In genomic region chr7:2814682-2815522, GRCh38 we compare ENCODE assay signal across 13 cellular contexts. TPM values are rescaled to one million over a fixed set of nuclear protein-coding genes. Genes with fewer than 3 reads are reported as not detected.
DNase-seq lines count a peak whose midpoint lies in the region; ATAC-seq and TF ChIP-seq lines count a peak whose summit lies in the region.
"Had no signal": no experiment of that assay in that cellular context is flagged by ENCODE, and none has a peak within 500 bp of the region (broad histone marks: within the 10 kb centered on the region; RNA-seq: fewer than 3 reads in every experiment).

No MANE protein-coding gene starts in this region.

- H4K8ac ChIP-seq in H9 (replicated peaks; ENCODE audit: insufficient read length, low read depth, low read length): no peak overlapping the region

- no peak overlapping the region for H3K56ac ChIP-seq in H9 (ENCODE audit: insufficient read length, low read depth, low read length)

- H3K27me3 Mint-ChIP-seq in H9 (ENCODE audit: low read depth): no peaks in the 10 kb centered on the region
- no peaks in the 10 kb centered on the region for H3K27me3 Mint-ChIP-seq in effector memory CD8-positive, alpha-beta T cell
- H3K27me3 Mint-ChIP-seq: B cell had no signal

- no peak overlapping the region for H4K5ac ChIP-seq in H9 (ENCODE audit: insufficient read length, low read depth, low read length)

- H2BK5ac ChIP-seq in H9 (ENCODE audit: insufficient read length, low read length): peak overlapping the region; percentile 31

- no peak overlapping the region for H3K4me3 ChIP-seq in brain microvascular endothelial cell (ENCODE audit: low read depth, low read length)
- no peak overlapping the region for H3K4me3 ChIP-seq in tibial artery
- H3K4me3 ChIP-seq: esophagus squamous epithelium had no signal

- peak overlapping the region; percentile 19 for H3K4me2 ChIP-seq in H9 (ENCODE audit: insufficient read depth, insufficient read length, low read length)

- no peaks in the 10 kb centered on the region; a peak in 1 of 5 replicates for H3K9me3 Mint-ChIP-seq in H9
- H3K9me3 Mint-ChIP-seq in effector memory CD8-positive, alpha-beta T cell: no peaks in the 10 kb centered on the region

- H3K18ac ChIP-seq in H9 (ENCODE audit: insufficient read length, low read depth, low read length): peak overlapping the region; percentile 89

- in situ Hi-C loops in brain microvascular endothelial cell (cut with HindIII; ENCODE audit: low pct_ligation_motif_present, low sequenced_read_pairs): no loop called here

- H3K4ac ChIP-seq in H9 (ENCODE audit: low read depth, low read length): no peak overlapping the region

- H3K4me1 ChIP-seq in H9 (ENCODE audit: insufficient read depth, low read length) (peaks cover 27% of the 10 kb centered on the region; the same call in 1 of the 2 replicates), tibial artery (peaks cover 0 to 57% (median 21%) of the 10 kb centered on the region in 4 donors)

- H3K23me2 ChIP-seq in H9 (ENCODE audit: insufficient read length, low read depth, low read length, poor library complexity, severe bottlenecking): no peaks in the 10 kb centered on the region

- H3K9me3 ChIP-seq in H9 (ENCODE audit: control insufficient read depth, low read depth, low read length): no peaks in the 10 kb centered on the region
- no peaks in the 10 kb centered on the region for H3K9me3 ChIP-seq in tibial artery
- H3K9me3 ChIP-seq: esophagus squamous epithelium, neutrophil had no signal

- WGBS in H9 (ENCODE audit: extremely low coverage, insufficient read length, low lambda C conversion rate): no CpG with 5 or more reads among the region's 30 CpGs

- peak overlapping the region; percentile 31 for H4K91ac ChIP-seq in H9 (ENCODE audit: insufficient read length, low read depth, low read length)

- peak overlapping the region; percentile 95 for H3K14ac ChIP-seq in H9 (ENCODE audit: insufficient read depth, low read length)

- H2AFZ ChIP-seq in H9 (ENCODE audit: low read length): no peak overlapping the region

- H3K36me3 Mint-ChIP-seq in H9 (ENCODE audit: insufficient read depth in 1 of 3, low read depth in 3 of 3): peaks cover 4 to 22% (median 20%) of the 10 kb centered on the region in 3 experiments
- peaks cover 12% of the 10 kb centered on the region for H3K36me3 Mint-ChIP-seq in effector memory CD8-positive, alpha-beta T cell (ENCODE audit: insufficient read depth)

- DNase-seq in H9 (peak; percentile 86), brain microvascular endothelial cell (peak; percentile 84), iPS-NIHi11 (ENCODE audit: low spot score) (peak; percentile 46), smooth muscle cell of the brain vasculature (ENCODE audit: low read depth, low spot score) (peak; percentile 80), germinal center (ENCODE audit: low spot score) (no peak), tibial artery (no peak)
- no peak for DNase-seq in effector memory CD8-positive, alpha-beta T cell
- DNase-seq: activated CD4-positive, alpha-beta T cell treated with anti-CD3 and anti-CD28 coated beads, Interleukin-2, amount 50 U/mL, for 1 hour; caudate nucleus; esophagus squamous epithelium had no signal

- H3K27ac Mint-ChIP-seq in H9: peak overlapping the region; percentile 29 to 96 (median 71)
- no peak overlapping the region for H3K27ac Mint-ChIP-seq in effector memory CD8-positive, alpha-beta T cell

- H3K27me3 ChIP-seq in H9 (ENCODE audit: insufficient read depth, low read length) (no peaks in the 10 kb centered on the region), brain microvascular endothelial cell (replicated peaks) (no peaks in the 10 kb centered on the region), tibial artery (no peaks in the 10 kb centered on the region)
- H3K27me3 ChIP-seq: esophagus squamous epithelium, neutrophil had no signal

- no peak overlapping the region for H3K23ac ChIP-seq in H9 (ENCODE audit: insufficient read length, low read depth, low read length)

- no peak overlapping the region for H3K9ac ChIP-seq in H9 (ENCODE audit: extremely low read depth, insufficient read length, low read length)

- H3K79me1 ChIP-seq in H9 (ENCODE audit: insufficient read depth, low read depth, low read length, poor library complexity, severe bottlenecking): peaks cover 16% of the 10 kb centered on the region

- peaks cover 67 to 74% of the 10 kb centered on the region in 2 experiments for H3K4me1 Mint-ChIP-seq in H9
- peaks cover 9 to 14% of the 10 kb centered on the region in 2 donors for H3K4me1 Mint-ChIP-seq in effector memory CD8-positive, alpha-beta T cell (ENCODE audit: low read depth in 2 of 2)

- 0 out of 2 replicates have a peak overlapping the region, but pooled peaks have one; percentile 16 for H2BK15ac ChIP-seq in H9 (ENCODE audit: low read depth, low read length)

- peak overlapping the region; percentile 45 for H2AK5ac ChIP-seq in H9 (ENCODE audit: insufficient read length, low read length)

- no peak overlapping the region for H2BK120ac ChIP-seq in H9 (ENCODE audit: low read depth, low read length, poor library complexity, severe bottlenecking)

- H3K36me3 ChIP-seq in brain microvascular endothelial cell (replicated peaks) (no peaks in the 10 kb centered on the region), tibial artery (no peaks in the 10 kb centered on the region)
- H3K36me3 ChIP-seq: esophagus squamous epithelium, neutrophil had no signal

- H3K4me3 Mint-ChIP-seq in H9: peak overlapping the region; percentile 21 to 41; a peak in 4 of 5 replicates
- no peak overlapping the region for H3K4me3 Mint-ChIP-seq in effector memory CD8-positive, alpha-beta T cell
- H3K4me3 Mint-ChIP-seq: B cell had no signal

- peaks cover 54% of the 10 kb centered on the region; the same call in 1 of the 2 replicates for H3K79me2 ChIP-seq in H9 (ENCODE audit: insufficient read depth, low read length)

- peaks cover 3% of the 10 kb centered on the region for H4K20me1 ChIP-seq in H9 (ENCODE audit: control insufficient read depth, insufficient read depth, insufficient read length)

- intact Hi-C loops in tibial artery (cut with DNase I; ENCODE audit: low total_unique reads): no loop called here

- TF ChIP-seq CTCF in H9 (conservative IDR thresholded peaks at IDR 0.05): peak; percentile 22; the same call in 1 of the 3 replicates
- TF ChIP-seq CTCF in brain microvascular endothelial cell (IDR thresholded peaks at IDR 0.05; ENCODE audit: low read depth, low read length, missing control alignments): peak; percentile 36
- TF ChIP-seq CTCF in tibial artery (IDR thresholded peaks at IDR 0.05): no peak

- no peak overlapping the region for H3T11ph ChIP-seq in H9 (ENCODE audit: low read length)

- H3K27ac ChIP-seq in H9 (ENCODE audit: insufficient read length, low read depth, low read length) (peak overlapping the region; percentile 40), brain microvascular endothelial cell (peak overlapping the region; percentile 66), tibial artery (no peak overlapping the region)
- H3K27ac ChIP-seq: neutrophil had no signal

- peak overlapping the region; percentile 46 for H2BK20ac ChIP-seq in H9 (ENCODE audit: low read depth, low read length, poor library complexity, severe bottlenecking)

- peak overlapping the region; percentile 84 for H2BK12ac ChIP-seq in H9 (ENCODE audit: insufficient read length, low read depth, low read length)

- ATAC-seq in effector memory CD8-positive, alpha-beta T cell (replicated peaks): no peak
- ATAC-seq in GM18502 (IDR thresholded peaks at IDR 0.05; ENCODE audit: poor library complexity, unreplicated experiment): no peak

RNA-seq across cellular contexts. Expression of gene GNA12, which starts 29.2 kb away (rescaled TPM):
- total RNA-seq in H9 (2021): 60.2 and 63.1 TPM in 2 replicates

Comparison
In these comparisons a context has a peak if more than half of its experiments do, and no peak if none do; other contexts are left out.
1. DNase-seq: peak in H9 (single experiment), brain microvascular endothelial cell (single experiment), iPS-NIHi11 (single experiment) and smooth muscle cell of the brain vasculature (single experiment); none in germinal center (single experiment), tibial artery (0 of 2) and effector memory CD8-positive, alpha-beta T cell (0 of 3).
2. H3K27ac ChIP-seq: peak in H9 (single experiment) and brain microvascular endothelial cell (single experiment); none in tibial artery (0 of 2).
3. H3K27ac Mint-ChIP-seq: peak in H9 (3 of 3); none in effector memory CD8-positive, alpha-beta T cell (0 of 2).
4. H3K4me3 Mint-ChIP-seq: peak in H9 (2 of 2); none in effector memory CD8-positive, alpha-beta T cell (0 of 2).
5. CTCF ChIP-seq: peak in H9 (single experiment) and brain microvascular endothelial cell (single experiment); none in tibial artery (0 of 2).